8 cellular contexts compared by ENCODE assay signal in the genomic region with DNA sequence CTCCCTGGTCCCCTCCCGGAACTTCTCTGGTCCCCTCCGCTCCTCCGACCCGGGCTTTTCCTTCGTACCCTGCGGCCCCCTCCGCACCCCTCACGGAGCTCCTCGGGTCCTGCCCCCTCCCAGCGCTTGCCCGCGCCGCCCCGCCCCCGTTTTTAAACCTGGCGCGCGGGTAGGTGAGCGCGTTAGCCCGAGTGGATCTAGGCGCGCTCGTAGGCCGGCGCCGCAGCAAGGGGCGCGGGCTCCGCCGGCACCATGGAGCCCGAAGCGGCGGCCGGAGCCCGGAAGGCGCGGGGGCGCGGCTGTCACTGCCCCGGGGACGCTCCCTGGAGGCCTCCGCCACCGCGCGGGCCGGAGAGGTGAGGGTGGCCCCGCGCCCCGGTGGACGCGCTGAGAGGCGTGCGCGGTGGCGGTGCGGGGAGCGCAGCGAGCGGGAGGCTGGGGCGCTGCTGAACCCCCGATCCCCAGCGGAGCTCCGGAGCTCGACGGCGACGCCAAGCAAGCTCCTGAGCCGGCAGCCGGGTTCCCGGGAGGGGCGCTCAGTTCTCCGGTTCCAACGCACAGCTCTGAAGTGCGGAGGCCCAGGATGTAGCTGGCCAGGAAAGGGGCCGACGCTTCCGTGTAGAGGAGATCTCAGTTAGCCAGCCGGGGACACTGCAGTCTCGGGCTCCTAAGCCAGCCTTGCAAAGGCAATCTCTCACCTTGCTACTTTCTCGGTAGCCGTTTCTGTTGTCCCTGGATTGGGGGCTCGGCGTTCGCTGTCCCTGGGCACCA. TPM values are rescaled to one million over a fixed set of nuclear protein-coding genes. Genes with fewer than 3 reads are reported as not detected.
DNase-seq lines count a peak whose midpoint lies in the region; ATAC-seq, FAIRE-seq and TF ChIP-seq lines count a peak whose summit lies in the region.

A gene with protein sequence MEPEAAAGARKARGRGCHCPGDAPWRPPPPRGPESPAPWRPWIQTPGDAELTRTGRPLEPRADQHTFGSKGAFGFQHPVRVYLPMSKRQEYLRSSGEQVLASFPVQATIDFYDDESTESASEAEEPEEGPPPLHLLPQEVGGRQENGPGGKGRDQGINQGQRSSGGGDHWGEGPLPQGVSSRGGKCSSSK (plus strand): TSS at position 182 of the 771 bp plus-strand sequence. CDS start 71 bp downstream, at position 253.

- TF ChIP-seq EP300 in H1 (IDR thresholded peaks at IDR 0.05; ENCODE audit: borderline replicate concordance in 1 of 2, low read depth in 2 of 2, low read length in 2 of 2) = no peak

- H3K4me1 ChIP-seq in H1 (replicated peaks in 1 of 4; ENCODE audit: control insufficient read depth in 3 of 4, insufficient read depth in 4 of 4, low read length in 3 of 4) = peaks cover 0 to 8% (median 0%) of the 10 kb centered on the region in 4 experiments; a peak in 2 of 7 replicates
- H3K4me1 ChIP-seq in naive thymus-derived CD4-positive, alpha-beta T cell (ENCODE audit: control insufficient read depth in 2 of 2, insufficient read depth in 2 of 2, low read length in 2 of 2) = peaks cover 4 to 7% of the 10 kb centered on the region in 2 donors

- peak within 1 kb of the TSS; percentile 65 for H4K91ac ChIP-seq in H1 (replicated peaks; ENCODE audit: insufficient read length, low read length)

- no peak for TF ChIP-seq CTCF in H1 (IDR thresholded peaks at IDR 0.05; ENCODE audit: control extremely low read depth in 1 of 3, insufficient read depth in 1 of 3, low read depth in 1 of 3, low read length in 3 of 3)

- no peaks in the 10 kb centered on the region for H3K79me2 ChIP-seq in H1 (ENCODE audit: control insufficient read depth in 1 of 2, insufficient read depth in 2 of 2, low read length in 2 of 2)

- CTCF ChIA-PET in H1 (lab: Charles Lee; ENCODE audit: partially characterized antibody) = interaction anchor here (0.8 to 1.9 kb wide), 7 partner anchors 8 to 25 kb away, joined by 3 to 9 read pairs (median 4); no protein-coding TSS in a partner anchor
- CTCF ChIA-PET in naive thymus-derived CD4-positive, alpha-beta T cell (lab: Charles Lee) = interaction anchor here (0.9 kb wide), 1 partner anchor 15 kb away, joined by 5 read pairs; no protein-coding TSS in a partner anchor

- H3K23ac ChIP-seq in H1 (ENCODE audit: insufficient read length) = no peak within 1 kb of the TSS

- H3K27me3 Mint-ChIP-seq in naive thymus-derived CD4-positive, alpha-beta T cell = peaks cover 19 to 47% (median 30%) of the 10 kb centered on the region in 5 donors

- H2AFZ ChIP-seq in H1 (ENCODE audit: low read length) = peak within 1 kb of the TSS; percentile 65

- H3K4me2 ChIP-seq in H1 (ENCODE audit: insufficient read depth in 1 of 2, low read depth in 2 of 2, low read length in 2 of 2) = peak within 1 kb of the TSS; percentile 56 to 69

- TF ChIP-seq RAD21 in H1 (IDR thresholded peaks at IDR 0.05 in 1 of 2, conservative IDR thresholded peaks at IDR 0.05 in 1 of 2; ENCODE audit: low read depth in 2 of 2, low read length in 2 of 2) = no peak

- peak within 1 kb of the TSS; percentile 40 to 68 (median 56) for H3K4me3 ChIP-seq in H1 (ENCODE audit: extremely low read depth in 1 of 4, insufficient read depth in 2 of 4, low read depth in 3 of 4, low read length in 4 of 4)
- H3K4me3 ChIP-seq in naive thymus-derived CD4-positive, alpha-beta T cell (ENCODE audit: low read length) = peak within 1 kb of the TSS; percentile 49

- no peak within 1 kb of the TSS for H2AK5ac ChIP-seq in H1 (ENCODE audit: low read depth, low read length)

- H3K36me3 Mint-ChIP-seq in naive thymus-derived CD4-positive, alpha-beta T cell = no peaks in the 10 kb centered on the region

- ATAC-seq in naive thymus-derived CD4-positive, alpha-beta T cell = peak; percentile 23
- ATAC-seq in HG02852 (IDR thresholded peaks at IDR 0.05; ENCODE audit: unreplicated experiment) = no peak

- H3K18ac ChIP-seq in H1 (ENCODE audit: extremely low read depth, low read length) = 0 out of 2 replicates have a peak within 1 kb of the TSS, but pooled peaks have one; percentile 55

- peak within 1 kb of the TSS; percentile 19; the same call in 1 of the 2 replicates for H2BK15ac ChIP-seq in H1 (ENCODE audit: low read length)

- H3K27ac Mint-ChIP-seq in naive thymus-derived CD4-positive, alpha-beta T cell = peak within 1 kb of the TSS in 1 of 9 donors; percentile 51

- peaks cover 3 to 22% (median 17%) of the 10 kb centered on the region in 7 donors for H3K4me1 Mint-ChIP-seq in naive thymus-derived CD4-positive, alpha-beta T cell

- no peaks in the 10 kb centered on the region for H3K79me1 ChIP-seq in H1 (ENCODE audit: low read depth, low read length)

- FAIRE-seq in H1 (lab: Jason Lieb, UNC) = no peak

- intact Hi-C loops in naive thymus-derived CD4-positive, alpha-beta T cell (cut with micrococcal nuclease) = loop anchor here (5.0 to 10.0 kb wide), 3 partner anchors 39 to 372 kb away; a partner anchor contains a TSS

- 0 out of 2 replicates have a peak within 1 kb of the TSS, but pooled peaks have one; percentile 50 for H2BK12ac ChIP-seq in H1 (ENCODE audit: low read depth, low read length)

- H3K4me3 Mint-ChIP-seq in naive thymus-derived CD4-positive, alpha-beta T cell = peak within 1 kb of the TSS; percentile 59 to 77 (median 72)

- peaks cover 5 to 37% (median 27%) of the 10 kb centered on the region in 4 experiments for H3K27me3 ChIP-seq in H1 (replicated peaks in 1 of 4; ENCODE audit: control insufficient read depth in 3 of 4, extremely low read depth in 1 of 4, insufficient read depth in 3 of 4, low read length in 3 of 4)
- H3K27me3 ChIP-seq in naive thymus-derived CD4-positive, alpha-beta T cell (ENCODE audit: control insufficient read depth in 2 of 2, insufficient read depth in 2 of 2, low read length in 2 of 2) = no peaks in the 10 kb centered on the region

- 0 out of 7 replicates have a peak within 1 kb of the TSS, but pooled peaks of 1 of the 4 experiments have one; percentile 2 for H3K9ac ChIP-seq in H1 (replicated peaks in 1 of 4; ENCODE audit: extremely low read depth in 1 of 4, low read depth in 3 of 4, low read length in 3 of 4)

- TF ChIP-seq POLR2A in H1 (IDR thresholded peaks at IDR 0.05; ENCODE audit: control extremely low read depth in 1 of 2, low read depth in 2 of 2, low read length in 2 of 2) = no peak

- H2BK5ac ChIP-seq in H1 (ENCODE audit: low read depth, low read length) = no peak within 1 kb of the TSS

- no peaks in the 10 kb centered on the region for H3K9me3 ChIP-seq in H1 (ENCODE audit: insufficient read depth in 2 of 2, low read depth in 1 of 2, low read length in 1 of 2)
- H3K9me3 ChIP-seq in naive thymus-derived CD4-positive, alpha-beta T cell (ENCODE audit: control insufficient read depth in 2 of 3, low read length in 3 of 3) = no peaks in the 10 kb centered on the region

- H2BK20ac ChIP-seq in H1 (ENCODE audit: low read length) = no peak within 1 kb of the TSS

- no peak within 1 kb of the TSS for H3K27ac ChIP-seq in H1 (ENCODE audit: low read depth, low read length)
- no peak within 1 kb of the TSS for H3K27ac ChIP-seq in naive thymus-derived CD4-positive, alpha-beta T cell (ENCODE audit: low read depth, low read length)

- H3K56ac ChIP-seq in H1 (replicated peaks; ENCODE audit: insufficient read length, low read depth, low read length) = peak within 1 kb of the TSS; percentile 19

- no peaks in the 10 kb centered on the region for H3K9me3 Mint-ChIP-seq in naive thymus-derived CD4-positive, alpha-beta T cell

- no peak within 1 kb of the TSS for H4K5ac ChIP-seq in H1 (ENCODE audit: insufficient read length, low read depth, low read length)

- H3K36me3 ChIP-seq in H1 (ENCODE audit: control insufficient read depth in 2 of 4, insufficient read depth in 4 of 4, low read length in 3 of 4) = no peaks in the 10 kb centered on the region
- no peaks in the 10 kb centered on the region for H3K36me3 ChIP-seq in naive thymus-derived CD4-positive, alpha-beta T cell (ENCODE audit: control insufficient read depth in 2 of 3, insufficient read depth in 3 of 3, low read length in 3 of 3)

- peak; percentile 4 to 23 for DNase-seq in activated CD4-positive, alpha-beta T cell treated with anti-CD3 and anti-CD28 coated beads for 4 hours
- no peak for DNase-seq in activated CD4-positive, alpha-beta T cell treated with anti-CD3 and anti-CD28 coated beads, Interleukin-2, amount 50 U/mL, for 1 hour
- peak; percentile 42 for DNase-seq in SW480 (ENCODE audit: low spot score)
- peak in 1 of 2 experiments; percentile 70 for DNase-seq in H1 (ENCODE audit: low read depth in 1 of 2, low spot score in 2 of 2)
- peak in 6 of 9 donors; percentile 8 to 38 (median 10) for DNase-seq in naive thymus-derived CD4-positive, alpha-beta T cell
- DNase-seq in foreskin melanocyte = no peak
- no peak for DNase-seq in amygdala (lab: John Stamatoyannopoulos, UW)

- H2BK120ac ChIP-seq in H1 (replicated peaks; ENCODE audit: low read depth, low read length) = no peak within 1 kb of the TSS

- no peak within 1 kb of the TSS for H3K4ac ChIP-seq in H1 (replicated peaks; ENCODE audit: insufficient read length, low read depth, low read length)

- H4K20me1 ChIP-seq in H1 (replicated peaks in 1 of 2; ENCODE audit: control insufficient read depth in 1 of 2, insufficient read depth in 2 of 2, low read length in 2 of 2) = no peaks in the 10 kb centered on the region

- no peak within 1 kb of the TSS for H3K14ac ChIP-seq in H1 (ENCODE audit: insufficient read length)

- peaks cover 12% of the 10 kb centered on the region; the same call in 1 of the 2 replicates for H3K23me2 ChIP-seq in H1 (ENCODE audit: low read depth, low read length)

- H4K8ac ChIP-seq in H1 (ENCODE audit: extremely low read depth, insufficient read depth, low read length) = peak within 1 kb of the TSS; percentile 80

- 7% methylated on average over 31 of the region's 85 CpGs; no CpG with 5 or more reads in 1 of the 2 experiments for WGBS in H1 (ENCODE audit: extremely low coverage in 1 of 2, insufficient coverage in 1 of 2, insufficient read length in 1 of 2, insufficient replicate concordance in 2 of 2, low coverage in 1 of 2, low lambda C conversion rate in 2 of 2, missing lambda C conversion rate in 1 of 2), 2 experiments

- POLR2A ChIA-PET in H1 (lab: Charles Lee; ENCODE audit: partially characterized antibody) = interaction anchor here (0.7 to 3.3 kb wide), 8 partner anchors 13 to 116 kb away, joined by 3 to 14 read pairs (median 3); a partner anchor contains a TSS
- POLR2A ChIA-PET in naive thymus-derived CD4-positive, alpha-beta T cell (lab: Charles Lee) = interaction anchor here (0.9 to 1.9 kb wide), 3 partner anchors 17 to 66 kb away, joined by 3 to 5 read pairs (median 3); a partner anchor contains a TSS

RNA-seq across cellular contexts. Expression of the gene that starts here (rescaled TPM):
- 2.0 and 2.6 TPM in 2 replicates for total RNA-seq in H1 (2021; fragmentation: NEBNext Ultra II Directional; extraction: Animal tissue kit (Norgen Biotek cat#: 25700))
- 2.2 TPM in 2 replicates for polyA plus RNA-seq in H1 (2011; rRNA removed)
- polyA plus RNA-seq in H1 (2011; cell fraction: cytosol; rRNA removed) = 2.1 TPM
- 1.3 TPM for polyA plus RNA-seq in H1 (2011; cell fraction: nucleus; rRNA removed)
- polyA plus RNA-seq in H1 (2012, experiment 1 of 2) = 1.6 to 2.4 TPM (median 1.8 TPM) in 4 replicates
- polyA plus RNA-seq in H1 (2012, experiment 2 of 2) = 2.9 TPM
- 2.8 TPM for polyA plus RNA-seq in H1 (2013, experiment 1 of 2)
- polyA plus RNA-seq in H1 (2013, experiment 2 of 2) = 2.3 TPM
- polyA minus RNA-seq in H1 (2011; rRNA and poly(A)+ RNA removed) = 0.46 and 0.76 TPM in 2 replicates
- not detected for polyA minus RNA-seq in H1 (2011; cell fraction: cytosol; rRNA and poly(A)+ RNA removed)
- polyA minus RNA-seq in H1 (2011; cell fraction: nucleus; rRNA and poly(A)+ RNA removed) = 0.80 TPM
- not detected for total RNA-seq in naive thymus-derived CD4-positive, alpha-beta T cell
- not detected for polyA plus RNA-seq in naive thymus-derived CD4-positive, alpha-beta T cell

Comparison
In these comparisons a context has a peak if more than half of its experiments do, and no peak if none do; other contexts are left out.
1. DNase-seq: peak in activated CD4-positive, alpha-beta T cell treated with anti-CD3 and anti-CD28 coated beads for 4 hours (2 of 2) and SW480 (single experiment); none in activated CD4-positive, alpha-beta T cell treated with anti-CD3 and anti-CD28 coated beads, Interleukin-2, amount 50 U/mL, for 1 hour (single experiment), foreskin melanocyte (single experiment) and amygdala (0 of 56).
2. Peak in DNase-seq, ATAC-seq and H3K4me3 ChIP-seq in naive thymus-derived CD4-positive, alpha-beta T cell; RNA of the gene not detected or under 1 TPM.